Comparison of ENCODE assay signal across 8 cellular contexts in the genomic region with DNA sequence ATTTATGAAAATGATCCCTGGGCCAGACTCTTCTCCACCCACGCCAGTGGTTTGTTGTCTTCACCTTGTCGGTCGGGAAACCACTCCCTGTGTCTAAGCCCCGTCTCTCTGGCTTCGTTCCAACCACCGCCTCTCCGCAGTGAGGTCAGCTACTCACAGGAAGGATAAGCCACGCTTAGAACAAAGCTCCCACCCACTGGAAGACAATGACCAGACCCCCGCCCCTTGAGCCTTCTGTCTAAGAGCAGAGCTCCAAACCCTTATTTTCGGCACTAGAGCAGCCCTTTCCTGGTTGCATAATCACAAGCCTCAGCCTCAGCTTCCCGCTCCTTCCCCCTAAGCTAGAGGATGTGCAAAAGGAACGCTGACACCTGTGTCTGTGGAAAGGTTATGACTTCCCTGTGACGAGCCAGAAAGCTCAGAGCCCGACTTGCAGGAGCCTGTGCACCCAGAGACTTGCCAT.
DNase-seq lines count a peak whose midpoint lies in the region; ATAC-seq lines count a peak whose summit lies in the region.

No MANE protein-coding gene starts in this region.

- H3K4me3 Mint-ChIP-seq in activated CD4-positive, alpha-beta memory T cell treated with anti-CD3 and anti-CD28 coated beads for 36 hours, result peak overlapping the region; percentile 55
- peak overlapping the region in 1 of 2 donors; percentile 75 for H3K4me3 Mint-ChIP-seq in effector memory CD8-positive, alpha-beta T cell

- DNase-seq in activated CD4-positive, CD25-positive, alpha-beta regulatory T cell treated with anti-CD3 and anti-CD28 coated beads, Interleukin-2, amount 50 U/mL, for 16 hours (ENCODE audit: low read depth, low spot score), result peak; percentile 19
- no peak for DNase-seq in activated CD4-positive, CD25-positive, alpha-beta regulatory T cell (lab: John Stamatoyannopoulos, UW)
- peak; percentile 80 for DNase-seq in activated CD4-positive, alpha-beta memory T cell treated with anti-CD3 and anti-CD28 coated beads for 36 hours
- DNase-seq in effector memory CD8-positive, alpha-beta T cell, result peak in 2 of 3 experiments; percentile 24 to 28
- DNase-seq in pons (ENCODE audit: low spot score), result peak; percentile 73
- peak; percentile 82 for DNase-seq in ureter (ENCODE audit: low spot score)
- no peak for DNase-seq in NCI-H2081 treated with DMSO at 0.1 percent for 48 hours (lab: John Stamatoyannopoulos, UW)

- POLR2A ChIA-PET in activated CD4-positive, alpha-beta memory T cell treated with anti-CD3 and anti-CD28 coated beads for 36 hours (lab: Charles Lee), result no interaction called here

- H3K4me1 Mint-ChIP-seq in activated CD4-positive, alpha-beta memory T cell treated with anti-CD3 and anti-CD28 coated beads for 36 hours (ENCODE audit: low read depth), result peaks cover 24% of the 10 kb centered on the region
- peaks cover 8 to 19% of the 10 kb centered on the region in 2 donors for H3K4me1 Mint-ChIP-seq in effector memory CD8-positive, alpha-beta T cell (ENCODE audit: low read depth in 2 of 2)

- H3K27ac Mint-ChIP-seq in activated CD4-positive, alpha-beta memory T cell treated with anti-CD3 and anti-CD28 coated beads for 36 hours, result no peak overlapping the region
- H3K27ac Mint-ChIP-seq in effector memory CD8-positive, alpha-beta T cell, result peak overlapping the region in 1 of 2 donors; percentile 36

- H3K27me3 Mint-ChIP-seq in activated CD4-positive, alpha-beta memory T cell treated with anti-CD3 and anti-CD28 coated beads for 36 hours, result peaks cover 6% of the 10 kb centered on the region
- peaks cover 29 to 75% of the 10 kb centered on the region in 2 donors for H3K27me3 Mint-ChIP-seq in effector memory CD8-positive, alpha-beta T cell

- intact Hi-C loops in activated CD4-positive, alpha-beta memory T cell treated with anti-CD3 and anti-CD28 coated beads for 36 hours (cut with micrococcal nuclease), result no loop called here

- H3K9me3 Mint-ChIP-seq in activated CD4-positive, alpha-beta memory T cell treated with anti-CD3 and anti-CD28 coated beads for 36 hours, result no peaks in the 10 kb centered on the region
- H3K9me3 Mint-ChIP-seq in effector memory CD8-positive, alpha-beta T cell, result no peaks in the 10 kb centered on the region

- peak; percentile 66 for ATAC-seq in effector memory CD8-positive, alpha-beta T cell (replicated peaks)
- no peak for ATAC-seq in HG02970 (IDR thresholded peaks at IDR 0.05; ENCODE audit: low FRiP score, unreplicated experiment)

- no peaks in the 10 kb centered on the region for H3K36me3 Mint-ChIP-seq in activated CD4-positive, alpha-beta memory T cell treated with anti-CD3 and anti-CD28 coated beads for 36 hours
- H3K36me3 Mint-ChIP-seq in effector memory CD8-positive, alpha-beta T cell (ENCODE audit: insufficient read depth), result no peaks in the 10 kb centered on the region

- CTCF ChIA-PET in activated CD4-positive, alpha-beta memory T cell treated with anti-CD3 and anti-CD28 coated beads for 36 hours (lab: Charles Lee), result no interaction called here

Comparison
In these comparisons a context has a peak if more than half of its experiments do, and no peak if none do; other contexts are left out.
1. DNase-seq: peak in activated CD4-positive, CD25-positive, alpha-beta regulatory T cell treated with anti-CD3 and anti-CD28 coated beads, Interleukin-2, amount 50 U/mL, for 16 hours (single experiment), activated CD4-positive, alpha-beta memory T cell treated with anti-CD3 and anti-CD28 coated beads for 36 hours (single experiment), effector memory CD8-positive, alpha-beta T cell (2 of 3), pons (single experiment) and ureter (single experiment); none in activated CD4-positive, CD25-positive, alpha-beta regulatory T cell (0 of 4) and NCI-H2081 treated with DMSO at 0.1 percent for 48 hours (single experiment).